25 cellular contexts compared by ENCODE assay signal in the genomic region with DNA sequence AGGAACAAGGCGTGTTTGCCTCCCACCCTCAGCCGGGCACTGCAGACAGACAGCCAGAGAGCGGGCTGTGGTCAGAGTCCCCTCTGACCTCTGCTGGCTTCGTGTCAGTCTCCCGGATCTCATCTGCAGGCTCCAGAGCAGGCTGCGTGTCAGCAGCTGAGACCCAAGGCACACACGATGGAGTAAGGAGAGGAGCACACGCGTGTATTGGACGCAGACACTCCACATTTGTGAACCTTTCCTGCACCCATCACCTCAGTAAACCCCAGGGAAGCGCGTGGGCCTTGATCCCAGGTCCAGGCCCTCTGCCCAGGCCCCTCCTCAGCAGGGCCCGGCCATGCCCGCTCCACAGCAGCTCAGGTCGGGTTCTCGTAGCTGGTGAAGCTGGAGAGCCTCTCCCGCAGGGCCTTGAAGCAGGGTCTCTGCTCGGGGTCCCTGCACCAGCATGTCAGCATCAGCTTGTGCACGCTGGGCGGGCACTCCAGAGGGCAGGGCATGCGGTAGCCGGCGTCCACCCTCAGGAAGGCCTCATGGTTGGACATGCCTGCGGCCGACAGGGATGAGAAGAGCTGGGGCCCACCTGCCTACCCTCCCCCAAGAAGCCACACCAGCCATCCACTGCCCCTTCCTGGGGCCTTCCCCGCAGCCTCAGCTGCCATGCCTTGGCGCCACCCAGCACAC. TPM values are rescaled to one million over a fixed set of nuclear protein-coding genes. Genes with fewer than 3 reads are reported as not detected.
DNase-seq lines count a peak whose midpoint lies in the region; ATAC-seq, FAIRE-seq and TF ChIP-seq lines count a peak whose summit lies in the region.
"Had no signal": no experiment of that assay in that cellular context is flagged by ENCODE, and none has a peak within 500 bp of the region (broad histone marks: within the 10 kb centered on the region; RNA-seq: fewer than 3 reads in every experiment).

No MANE protein-coding gene starts in this region.

- H3K4me2 ChIP-seq in K562 (ENCODE audit: insufficient read depth, low read length) (no peak overlapping the region), neural progenitor cell (no peak overlapping the region)

- TF ChIP-seq CTCF in K562 (IDR thresholded peaks at IDR 0.05 in 2 of 3, conservative IDR thresholded peaks at IDR 0.05 in 1 of 3; ENCODE audit: insufficient read depth in 2 of 3, low read depth in 1 of 3, low read length in 3 of 3) (no peak), neural progenitor cell (IDR thresholded peaks at IDR 0.05) (no peak)

- peaks cover 2% of the 10 kb centered on the region for H3K4me1 Mint-ChIP-seq in activated CD4-positive, alpha-beta T cell treated with anti-CD3 and anti-CD28 coated beads, Interleukin-2, amount 10 ng/mL, durations not matched to agents 7 days and 5 days
- H3K4me1 Mint-ChIP-seq in activated CD4-positive, alpha-beta T cell treated with anti-CD3 and anti-CD28 coated beads, Interleukin-2, amount 10 ng/mL, durations not matched to agents 24 days and 14 days: peaks cover 5% of the 10 kb centered on the region
- H3K4me1 Mint-ChIP-seq in neural progenitor cell: peaks cover 7% of the 10 kb centered on the region

- no peaks in the 10 kb centered on the region for H3K9me3 Mint-ChIP-seq in activated CD4-positive, alpha-beta T cell treated with anti-CD3 and anti-CD28 coated beads, Interleukin-2, amount 10 ng/mL, durations not matched to agents 7 days and 5 days
- H3K9me3 Mint-ChIP-seq in activated CD4-positive, alpha-beta T cell treated with anti-CD3 and anti-CD28 coated beads, Interleukin-2, amount 10 ng/mL, durations not matched to agents 24 days and 14 days: no peaks in the 10 kb centered on the region
- H3K9me3 Mint-ChIP-seq in neural progenitor cell: no peaks in the 10 kb centered on the region
- H3K9me3 Mint-ChIP-seq: activated B cell treated with CpG ODN at 0.5 μM for 24 hours; activated naive CD8-positive, alpha-beta T cell treated with anti-CD3 and anti-CD28 coated beads, Interleukin-2, amount 10 ng/mL, durations not matched to agents 7 days and 5 days; stimulated activated naive CD8-positive, alpha-beta T cell treated with anti-CD3 and anti-CD28 coated beads, Interleukin-15, Interleukin-2, amounts not matched to agents 100 ng/mL and 50 ng/mL, for 24 hours; T-helper 2 cell treated with Interferon-gamma antibody and Interleukin-4, amounts not matched to agents 5 μg/mL and 100 μg/mL, for 36 hours had no signal

- ATAC-seq in K562: peak; percentile 17; the same call in 2 of the 3 replicates
- ATAC-seq in GM21360 (IDR thresholded peaks at IDR 0.05; ENCODE audit: unreplicated experiment): no peak
- no peak for ATAC-seq in HG02970 (IDR thresholded peaks at IDR 0.05; ENCODE audit: low FRiP score, unreplicated experiment)
- ATAC-seq: left lobe of liver had no signal

- H3K4me1 ChIP-seq in K562 (replicated peaks in 1 of 2; ENCODE audit: control insufficient read depth in 2 of 2, insufficient read depth in 2 of 2, low read length in 2 of 2) (peaks cover 0 to 43% of the 10 kb centered on the region in 2 experiments; a peak in 3 of 5 replicates), neural progenitor cell (no peaks in the 10 kb centered on the region)
- H3K4me1 ChIP-seq: SJCRH30 had no signal

- FAIRE-seq in K562 (lab: Jason Lieb, UNC): peak; percentile 57

- H3K27me3 Mint-ChIP-seq in activated CD4-positive, alpha-beta T cell treated with anti-CD3 and anti-CD28 coated beads, Interleukin-2, amount 10 ng/mL, durations not matched to agents 7 days and 5 days: peaks cover 6% of the 10 kb centered on the region
- no peaks in the 10 kb centered on the region for H3K27me3 Mint-ChIP-seq in activated CD4-positive, alpha-beta T cell treated with anti-CD3 and anti-CD28 coated beads, Interleukin-2, amount 10 ng/mL, durations not matched to agents 24 days and 14 days
- peaks cover 11% of the 10 kb centered on the region for H3K27me3 Mint-ChIP-seq in neural progenitor cell (ENCODE audit: insufficient read depth, low read depth)
- H3K27me3 Mint-ChIP-seq: activated B cell treated with CpG ODN at 0.5 μM for 24 hours; activated naive CD8-positive, alpha-beta T cell treated with anti-CD3 and anti-CD28 coated beads, Interleukin-2, amount 10 ng/mL, durations not matched to agents 7 days and 5 days; stimulated activated naive CD8-positive, alpha-beta T cell treated with anti-CD3 and anti-CD28 coated beads, Interleukin-15, Interleukin-2, amounts not matched to agents 100 ng/mL and 50 ng/mL, for 24 hours had no signal

- H3K4me3 ChIP-seq in K562 (no peak overlapping the region), neural progenitor cell (no peak overlapping the region)
- H3K4me3 ChIP-seq: SJCRH30, transverse colon had no signal

- H3K79me2 ChIP-seq in K562 (ENCODE audit: control insufficient read depth, insufficient read depth, low read length): no peaks in the 10 kb centered on the region
- H3K79me2 ChIP-seq in neural progenitor cell (ENCODE audit: low read depth): no peaks in the 10 kb centered on the region

- POLR2A ChIA-PET in activated CD4-positive, alpha-beta T cell treated with anti-CD3 and anti-CD28 coated beads, Interleukin-2, amount 10 ng/mL, durations not matched to agents 7 days and 5 days (lab: Charles Lee): no interaction called here
- POLR2A ChIA-PET in K562 (lab: Yijun Ruan, JAX): interaction anchor here (0.5 to 2.9 kb wide), 7 partner anchors 8 to 453 kb away, joined by 3 to 19 read pairs (median 3); a partner anchor contains a TSS

- H2AFZ ChIP-seq in K562 (ENCODE audit: low read depth, low read length): no peak overlapping the region
- H2AFZ ChIP-seq in neural progenitor cell (replicated peaks): no peak overlapping the region

- no peak overlapping the region for H3K27ac Mint-ChIP-seq in activated CD4-positive, alpha-beta T cell treated with anti-CD3 and anti-CD28 coated beads, Interleukin-2, amount 10 ng/mL, durations not matched to agents 7 days and 5 days
- no peak overlapping the region for H3K27ac Mint-ChIP-seq in activated CD4-positive, alpha-beta T cell treated with anti-CD3 and anti-CD28 coated beads, Interleukin-2, amount 10 ng/mL, durations not matched to agents 24 days and 14 days
- H3K27ac Mint-ChIP-seq in neural progenitor cell: peak overlapping the region; percentile 46
- H3K27ac Mint-ChIP-seq: activated B cell treated with CpG ODN at 0.5 μM for 24 hours; activated naive CD8-positive, alpha-beta T cell treated with anti-CD3 and anti-CD28 coated beads, Interleukin-2, amount 10 ng/mL, durations not matched to agents 7 days and 5 days; stimulated activated naive CD8-positive, alpha-beta T cell treated with anti-CD3 and anti-CD28 coated beads, Interleukin-15, Interleukin-2, amounts not matched to agents 100 ng/mL and 50 ng/mL, for 24 hours; T-helper 2 cell treated with Interferon-gamma antibody and Interleukin-4, amounts not matched to agents 5 μg/mL and 100 μg/mL, for 36 hours had no signal

- H4K20me1 ChIP-seq in K562 (replicated peaks; ENCODE audit: control insufficient read depth, insufficient read depth, low read length) (peaks cover 9% of the 10 kb centered on the region; the same call in 1 of the 2 replicates), neural progenitor cell (ENCODE audit: low read depth) (peaks cover 3% of the 10 kb centered on the region)

- DNase-seq in activated CD4-positive, alpha-beta T cell treated with anti-CD3 and anti-CD28 coated beads, Interleukin-2, amount 10 ng/mL, durations not matched to agents 7 days and 5 days: peak; percentile 5
- no peak for DNase-seq in activated CD4-positive, alpha-beta T cell treated with anti-CD3 and anti-CD28 coated beads, Interleukin-2, amount 10 ng/mL, durations not matched to agents 24 days and 14 days
- peak in 1 of 4 experiments; percentile 36 for DNase-seq in K562 (ENCODE audit: extremely low read depth in 1 of 4, low spot score in 3 of 4)
- DNase-seq in neural progenitor cell (ENCODE audit: low spot score): no peak
- DNase-seq: 8988T; activated B cell treated with CpG ODN at 0.5 μM for 24 hours; activated naive CD8-positive, alpha-beta T cell treated with anti-CD3 and anti-CD28 coated beads, Interleukin-2, amount 10 ng/mL, durations not matched to agents 7 days and 5 days; brain microvascular endothelial cell; cortex of kidney; foreskin melanocyte; HCEC 1CT; KG1; NCI-H1930; NCI-H510A; occipital lobe; stimulated activated CD4-positive, alpha-beta T cell treated with anti-CD3 and anti-CD28 coated beads, Interleukin-2, amount 100 ng/mL, for 24 hours; transverse colon had no signal

- no peak for TF ChIP-seq RAD21 in K562 (CRISPR knock-in tag; conservative IDR thresholded peaks at IDR 0.05 in 1 of 2, IDR thresholded peaks at IDR 0.05 in 1 of 2)

- WGBS in K562 (ENCODE audit: insufficient coverage, low coverage, missing lambda C conversion rate): 43% methylated on average over 26 of the region's 27 CpGs

- intact Hi-C loops in activated CD4-positive, alpha-beta T cell treated with anti-CD3 and anti-CD28 coated beads, Interleukin-2, amount 10 ng/mL, durations not matched to agents 24 days and 14 days (cut with micrococcal nuclease): no loop called here
- intact Hi-C loops in K562 (cut with micrococcal nuclease): no loop called here

- H3K9me3 ChIP-seq in K562 (replicated peaks; ENCODE audit: control insufficient read depth, insufficient read depth, low read depth, low read length) (no peaks in the 10 kb centered on the region), neural progenitor cell (ENCODE audit: low read depth) (no peaks in the 10 kb centered on the region)
- H3K9me3 ChIP-seq: SJCRH30, transverse colon had no signal

- H3K9me1 ChIP-seq in K562 (ENCODE audit: control insufficient read depth, insufficient read depth, low read length): no peaks in the 10 kb centered on the region

- no peak for TF ChIP-seq POLR2A in K562 (conservative IDR thresholded peaks at IDR 0.05)

- in situ Hi-C loops in K562 (cut with MboI): no loop called here

- H3K4me3 Mint-ChIP-seq in activated CD4-positive, alpha-beta T cell treated with anti-CD3 and anti-CD28 coated beads, Interleukin-2, amount 10 ng/mL, durations not matched to agents 7 days and 5 days: no peak overlapping the region
- no peak overlapping the region for H3K4me3 Mint-ChIP-seq in activated CD4-positive, alpha-beta T cell treated with anti-CD3 and anti-CD28 coated beads, Interleukin-2, amount 10 ng/mL, durations not matched to agents 24 days and 14 days
- H3K4me3 Mint-ChIP-seq in neural progenitor cell: no peak overlapping the region
- H3K4me3 Mint-ChIP-seq: activated B cell treated with CpG ODN at 0.5 μM for 24 hours; activated naive CD8-positive, alpha-beta T cell treated with anti-CD3 and anti-CD28 coated beads, Interleukin-2, amount 10 ng/mL, durations not matched to agents 7 days and 5 days; stimulated activated naive CD8-positive, alpha-beta T cell treated with anti-CD3 and anti-CD28 coated beads, Interleukin-15, Interleukin-2, amounts not matched to agents 100 ng/mL and 50 ng/mL, for 24 hours; T-helper 2 cell treated with Interferon-gamma antibody and Interleukin-4, amounts not matched to agents 5 μg/mL and 100 μg/mL, for 36 hours had no signal

- H3K27ac ChIP-seq in K562 (ENCODE audit: extremely low read depth, low read depth, low read length): no peak overlapping the region
- H3K27ac ChIP-seq in neural progenitor cell: no peak overlapping the region
- H3K27ac ChIP-seq: brain microvascular endothelial cell, SJCRH30, transverse colon had no signal

- peaks cover 15% of the 10 kb centered on the region for H3F3A ChIP-seq in neural progenitor cell (ENCODE audit: low read depth)

- no TSS peak for BruUV-seq in K562 (replicated peaks; lab: Mats Ljungman, UMichigan)

- H3K36me3 ChIP-seq in K562 (ENCODE audit: control insufficient read depth, insufficient read depth, low read length) (no peaks in the 10 kb centered on the region), neural progenitor cell (no peaks in the 10 kb centered on the region)
- H3K36me3 ChIP-seq: brain microvascular endothelial cell, SJCRH30, transverse colon had no signal

- peaks cover 2% of the 10 kb centered on the region for H3K36me3 Mint-ChIP-seq in activated CD4-positive, alpha-beta T cell treated with anti-CD3 and anti-CD28 coated beads, Interleukin-2, amount 10 ng/mL, durations not matched to agents 7 days and 5 days (ENCODE audit: low read depth)
- H3K36me3 Mint-ChIP-seq in activated CD4-positive, alpha-beta T cell treated with anti-CD3 and anti-CD28 coated beads, Interleukin-2, amount 10 ng/mL, durations not matched to agents 24 days and 14 days (ENCODE audit: low read depth): peaks cover 2% of the 10 kb centered on the region
- no peaks in the 10 kb centered on the region for H3K36me3 Mint-ChIP-seq in neural progenitor cell
- H3K36me3 Mint-ChIP-seq: activated naive CD8-positive, alpha-beta T cell treated with anti-CD3 and anti-CD28 coated beads, Interleukin-2, amount 10 ng/mL, durations not matched to agents 7 days and 5 days had no signal

- H3K9ac ChIP-seq in K562 (ENCODE audit: insufficient read depth in 1 of 2, low read depth in 2 of 2, low read length in 2 of 2) (peak overlapping the region in 1 of 2 experiments; percentile 43; a peak in 1 of 4 replicates), neural progenitor cell (no peak overlapping the region)

- TF ChIP-seq EP300 in K562 (IDR thresholded peaks at IDR 0.05; ENCODE audit: low read length): no peak

- CTCF ChIA-PET in activated CD4-positive, alpha-beta T cell treated with anti-CD3 and anti-CD28 coated beads, Interleukin-2, amount 10 ng/mL, durations not matched to agents 7 days and 5 days (lab: Charles Lee): interaction anchor here (1.2 to 1.5 kb wide), 2 partner anchors 8 to 10 kb away, joined by 4 to 7 read pairs; a partner anchor contains a TSS
- CTCF ChIA-PET in K562 (lab: Yijun Ruan, JAX; ENCODE audit: low intra/inter-chr PET ratio): no interaction called here

- H3K27me3 ChIP-seq in K562 (ENCODE audit: control insufficient read depth in 2 of 2, insufficient read depth in 2 of 2, low read length in 2 of 2): peaks cover 0 to 36% of the 10 kb centered on the region in 2 experiments; a peak in 3 of 5 replicates
- no peaks in the 10 kb centered on the region for H3K27me3 ChIP-seq in neural progenitor cell
- H3K27me3 ChIP-seq: brain microvascular endothelial cell, SJCRH30 had no signal

RNA-seq across cellular contexts. Expression of a gene that starts 7.9 kb away (rescaled TPM):
- under 1 TPM; 0.71 to 0.74 TPM for total RNA-seq in activated CD4-positive, alpha-beta T cell treated with anti-CD3 and anti-CD28 coated beads, Interleukin-2, amount 10 ng/mL, durations not matched to agents 7 days and 5 days
- 0.19 and 0.35 TPM in 2 replicates for total RNA-seq in activated CD4-positive, alpha-beta T cell treated with anti-CD3 and anti-CD28 coated beads, Interleukin-2, amount 10 ng/mL, durations not matched to agents 24 days and 14 days
- not detected in 2 replicates for total RNA-seq in K562 (2011; cell fraction: chromatin; rRNA removed; ENCODE audit: low replicate concordance)
- total RNA-seq in K562 (2011; cell fraction: nucleolus; rRNA removed): not detected in 2 replicates
- total RNA-seq in K562 (2011; cell fraction: nucleoplasm; rRNA removed): not detected in 2 replicates
- not detected in 2 replicates for total RNA-seq in K562 (2014; rRNA removed)
- total RNA-seq in K562 (2014; rRNA removed; fragmentation: Illumina TruSeq; extraction: Trizol): not detected in 2 replicates
- not detected in 2 replicates for total RNA-seq in K562 (2015; rRNA removed; fragmentation: Illumina TruSeq; extraction: Trizol)
- total RNA-seq in K562 (2021): not detected in 2 replicates
- polyA plus RNA-seq in K562 (2011; rRNA removed): not detected in 2 replicates
- 0.03 TPM in 1 of 2 replicates, not detected in the other for polyA plus RNA-seq in K562 (2011; cell fraction: cytosol; rRNA removed)
- not detected in 2 replicates for polyA plus RNA-seq in K562 (2011; cell fraction: nucleus; rRNA removed)
- polyA plus RNA-seq in K562 (2012): 0.11 TPM in 1 of 2 replicates, not detected in the other
- not detected in 2 replicates for polyA plus RNA-seq in K562 (2014; fragmentation: Illumina TruSeq; extraction: Trizol)
- polyA plus RNA-seq in K562 (2014; fragmentation: Nextera tagmentation; extraction: Ambion mirVana): not detected
- polyA plus RNA-seq in K562 (2014; rRNA removed): 0.07 TPM in 1 of 2 replicates, not detected in the other
- polyA minus RNA-seq in K562 (2011; rRNA and poly(A)+ RNA removed): not detected in 2 replicates
- not detected in 2 replicates for polyA minus RNA-seq in K562 (2011; cell fraction: cytosol; rRNA and poly(A)+ RNA removed)
- not detected in 2 replicates for polyA minus RNA-seq in K562 (2011; cell fraction: nucleus; rRNA and poly(A)+ RNA removed)
- not detected in 2 replicates for total RNA-seq in neural progenitor cell (ENCODE audit: low replicate concordance)

RNA-seq across cellular contexts. Expression of a gene that starts 8.8 kb away (rescaled TPM):
- 100 to 1,000 TPM; 167 to 193 TPM for total RNA-seq in activated CD4-positive, alpha-beta T cell treated with anti-CD3 and anti-CD28 coated beads, Interleukin-2, amount 10 ng/mL, durations not matched to agents 7 days and 5 days
- total RNA-seq in activated CD4-positive, alpha-beta T cell treated with anti-CD3 and anti-CD28 coated beads, Interleukin-2, amount 10 ng/mL, durations not matched to agents 24 days and 14 days: 125 and 130 TPM in 2 replicates
- total RNA-seq in K562 (2011; cell fraction: chromatin; rRNA removed; ENCODE audit: low replicate concordance): 8.8 and 25.0 TPM in 2 replicates
- total RNA-seq in K562 (2011; cell fraction: nucleolus; rRNA removed): 34.9 and 37.0 TPM in 2 replicates
- 25.6 and 28.6 TPM in 2 replicates for total RNA-seq in K562 (2011; cell fraction: nucleoplasm; rRNA removed)
- 73.9 and 86.1 TPM in 2 replicates for total RNA-seq in K562 (2014; rRNA removed)
- 2.3 and 4.5 TPM in 2 replicates for total RNA-seq in K562 (2014; rRNA removed; fragmentation: Illumina TruSeq; extraction: Trizol)
- 10.5 and 16.6 TPM in 2 replicates for total RNA-seq in K562 (2015; rRNA removed; fragmentation: Illumina TruSeq; extraction: Trizol)
- 220 and 233 TPM in 2 replicates for total RNA-seq in K562 (2021)
- 4.5 and 9.8 TPM in 2 replicates for polyA plus RNA-seq in K562 (2011; rRNA removed)
- 17.2 and 51.6 TPM in 2 replicates for polyA plus RNA-seq in K562 (2011; cell fraction: cytosol; rRNA removed)
- 34.4 and 40.3 TPM in 2 replicates for polyA plus RNA-seq in K562 (2011; cell fraction: nucleus; rRNA removed)
- 125 and 320 TPM in 2 replicates for polyA plus RNA-seq in K562 (2012)
- polyA plus RNA-seq in K562 (2014; fragmentation: Illumina TruSeq; extraction: Trizol): 11.2 and 59.1 TPM in 2 replicates
- under 1 TPM; 0.77 to 0.85 TPM for polyA plus RNA-seq in K562 (2014; fragmentation: Nextera tagmentation; extraction: Ambion mirVana)
- polyA plus RNA-seq in K562 (2014; rRNA removed): 98.3 and 99.6 TPM in 2 replicates
- polyA minus RNA-seq in K562 (2011; rRNA and poly(A)+ RNA removed): 0.95 and 2.2 TPM in 2 replicates
- polyA minus RNA-seq in K562 (2011; cell fraction: cytosol; rRNA and poly(A)+ RNA removed): 82.0 and 193 TPM in 2 replicates
- polyA minus RNA-seq in K562 (2011; cell fraction: nucleus; rRNA and poly(A)+ RNA removed): 25.2 and 33.4 TPM in 2 replicates
- 4.1 and 82.2 TPM in 2 replicates for total RNA-seq in neural progenitor cell (ENCODE audit: low replicate concordance)

RNA-seq across cellular contexts. Expression of a gene that starts 18.2 kb away (rescaled TPM):
- not detected for total RNA-seq in activated CD4-positive, alpha-beta T cell treated with anti-CD3 and anti-CD28 coated beads, Interleukin-2, amount 10 ng/mL, durations not matched to agents 7 days and 5 days
- total RNA-seq in activated CD4-positive, alpha-beta T cell treated with anti-CD3 and anti-CD28 coated beads, Interleukin-2, amount 10 ng/mL, durations not matched to agents 24 days and 14 days: not detected in 2 replicates
- total RNA-seq in K562 (2011; cell fraction: chromatin; rRNA removed; ENCODE audit: low replicate concordance): not detected in 2 replicates
- 0.17 TPM in 1 of 2 replicates, not detected in the other for total RNA-seq in K562 (2011; cell fraction: nucleolus; rRNA removed)
- total RNA-seq in K562 (2011; cell fraction: nucleoplasm; rRNA removed): not detected in 2 replicates
- total RNA-seq in K562 (2014; rRNA removed): not detected in 2 replicates
- total RNA-seq in K562 (2014; rRNA removed; fragmentation: Illumina TruSeq; extraction: Trizol): not detected in 2 replicates
- not detected in 2 replicates for total RNA-seq in K562 (2015; rRNA removed; fragmentation: Illumina TruSeq; extraction: Trizol)
- not detected in 2 replicates for total RNA-seq in K562 (2021)
- polyA plus RNA-seq in K562 (2011; rRNA removed): 0.04 and 0.07 TPM in 2 replicates
- 0.03 and 0.07 TPM in 2 replicates for polyA plus RNA-seq in K562 (2011; cell fraction: cytosol; rRNA removed)
- 0.13 and 0.21 TPM in 2 replicates for polyA plus RNA-seq in K562 (2011; cell fraction: nucleus; rRNA removed)
- 0.05 TPM in 1 of 2 replicates, not detected in the other for polyA plus RNA-seq in K562 (2012)
- polyA plus RNA-seq in K562 (2014; fragmentation: Illumina TruSeq; extraction: Trizol): not detected in 2 replicates
- polyA plus RNA-seq in K562 (2014; fragmentation: Nextera tagmentation; extraction: Ambion mirVana): not detected
- not detected in 2 replicates for polyA plus RNA-seq in K562 (2014; rRNA removed)
- not detected in 2 replicates for polyA minus RNA-seq in K562 (2011; rRNA and poly(A)+ RNA removed)
- polyA minus RNA-seq in K562 (2011; cell fraction: cytosol; rRNA and poly(A)+ RNA removed): not detected in 2 replicates
- not detected in 2 replicates for polyA minus RNA-seq in K562 (2011; cell fraction: nucleus; rRNA and poly(A)+ RNA removed)
- not detected in 2 replicates for total RNA-seq in neural progenitor cell (ENCODE audit: low replicate concordance)
- total RNA-seq: activated naive CD8-positive, alpha-beta T cell treated with anti-CD3 and anti-CD28 coated beads, Interleukin-2, amount 10 ng/mL, durations not matched to agents 7 days and 5 days; G401; left lobe of liver; occipital lobe; SJCRH30 had no signal
- polyA plus RNA-seq: BJ had no signal

RNA-seq across cellular contexts. Expression of a gene that starts 24.6 kb away (rescaled TPM):
- under 1 TPM; 0.15 to 0.57 TPM for total RNA-seq in activated CD4-positive, alpha-beta T cell treated with anti-CD3 and anti-CD28 coated beads, Interleukin-2, amount 10 ng/mL, durations not matched to agents 7 days and 5 days
- total RNA-seq in activated CD4-positive, alpha-beta T cell treated with anti-CD3 and anti-CD28 coated beads, Interleukin-2, amount 10 ng/mL, durations not matched to agents 24 days and 14 days: 0.12 and 0.16 TPM in 2 replicates
- total RNA-seq in K562 (2011; cell fraction: chromatin; rRNA removed; ENCODE audit: low replicate concordance): 1.1 and 6.2 TPM in 2 replicates
- 5.0 and 5.5 TPM in 2 replicates for total RNA-seq in K562 (2011; cell fraction: nucleolus; rRNA removed)
- total RNA-seq in K562 (2011; cell fraction: nucleoplasm; rRNA removed): 1.8 and 2.2 TPM in 2 replicates
- 0.64 and 0.65 TPM in 2 replicates for total RNA-seq in K562 (2014; rRNA removed)
- total RNA-seq in K562 (2014; rRNA removed; fragmentation: Illumina TruSeq; extraction: Trizol): 0.06 TPM in 1 of 2 replicates, not detected in the other
- 0.14 and 0.23 TPM in 2 replicates for total RNA-seq in K562 (2015; rRNA removed; fragmentation: Illumina TruSeq; extraction: Trizol)
- 0.74 and 0.89 TPM in 2 replicates for total RNA-seq in K562 (2021)
- 1.2 TPM in 2 replicates for polyA plus RNA-seq in K562 (2011; rRNA removed)
- polyA plus RNA-seq in K562 (2011; cell fraction: cytosol; rRNA removed): 1.9 and 6.4 TPM in 2 replicates
- polyA plus RNA-seq in K562 (2011; cell fraction: nucleus; rRNA removed): 5.8 and 19.1 TPM in 2 replicates
- polyA plus RNA-seq in K562 (2012): 0.94 and 1.1 TPM in 2 replicates
- 0.15 and 0.39 TPM in 2 replicates for polyA plus RNA-seq in K562 (2014; fragmentation: Illumina TruSeq; extraction: Trizol)
- under 1 TPM in 1 of 2 experiments, not detected in 1; 0.08 TPM for polyA plus RNA-seq in K562 (2014; fragmentation: Nextera tagmentation; extraction: Ambion mirVana)
- 1.2 and 2.3 TPM in 2 replicates for polyA plus RNA-seq in K562 (2014; rRNA removed)
- 0.45 and 0.56 TPM in 2 replicates for polyA minus RNA-seq in K562 (2011; rRNA and poly(A)+ RNA removed)
- 0.46 and 1.3 TPM in 2 replicates for polyA minus RNA-seq in K562 (2011; cell fraction: cytosol; rRNA and poly(A)+ RNA removed)
- 1.6 and 3.9 TPM in 2 replicates for polyA minus RNA-seq in K562 (2011; cell fraction: nucleus; rRNA and poly(A)+ RNA removed)
- 0.39 and 9.0 TPM in 2 replicates for total RNA-seq in neural progenitor cell (ENCODE audit: low replicate concordance)
- total RNA-seq: left lobe of liver, transverse colon had no signal

RNA-seq across cellular contexts. Expression of a gene that starts 30.4 kb away (rescaled TPM):
- under 1 TPM; 0.12 to 0.17 TPM for total RNA-seq in activated CD4-positive, alpha-beta T cell treated with anti-CD3 and anti-CD28 coated beads, Interleukin-2, amount 10 ng/mL, durations not matched to agents 7 days and 5 days
- 0.28 and 0.66 TPM in 2 replicates for total RNA-seq in activated CD4-positive, alpha-beta T cell treated with anti-CD3 and anti-CD28 coated beads, Interleukin-2, amount 10 ng/mL, durations not matched to agents 24 days and 14 days
- 13.0 and 31.1 TPM in 2 replicates for total RNA-seq in K562 (2011; cell fraction: chromatin; rRNA removed; ENCODE audit: low replicate concordance)
- total RNA-seq in K562 (2011; cell fraction: nucleolus; rRNA removed): 23.3 and 23.8 TPM in 2 replicates
- total RNA-seq in K562 (2011; cell fraction: nucleoplasm; rRNA removed): 9.9 and 20.4 TPM in 2 replicates
- total RNA-seq in K562 (2014; rRNA removed) (20.9 and 24.8 TPM in 2 replicates), K562 (2014; rRNA removed; fragmentation: Illumina TruSeq; extraction: Trizol) (8.7 and 11.5 TPM in 2 replicates), K562 (2015; rRNA removed; fragmentation: Illumina TruSeq; extraction: Trizol) (7.7 and 8.7 TPM in 2 replicates), K562 (2021) (29.0 and 29.6 TPM in 2 replicates), neural progenitor cell (ENCODE audit: low replicate concordance) (0.54 and 1.5 TPM in 2 replicates)
- polyA plus RNA-seq in K562 (2011; rRNA removed) (9.6 and 11.8 TPM in 2 replicates), K562 (2014; fragmentation: Illumina TruSeq; extraction: Trizol) (27.2 and 29.6 TPM in 2 replicates), K562 (2014; fragmentation: Nextera tagmentation; extraction: Ambion mirVana) (under 1 TPM; 0.04 to 0.58 TPM), K562 (2014; rRNA removed) (10.9 and 11.4 TPM in 2 replicates)
- polyA plus RNA-seq in K562 (2011; cell fraction: cytosol; rRNA removed): 10.8 and 19.3 TPM in 2 replicates
- 13.8 and 24.9 TPM in 2 replicates for polyA plus RNA-seq in K562 (2011; cell fraction: nucleus; rRNA removed)
- polyA plus RNA-seq in K562 (2012): 29.1 and 61.1 TPM in 2 replicates
- polyA minus RNA-seq in K562 (2011; rRNA and poly(A)+ RNA removed): 10.3 and 11.5 TPM in 2 replicates
- polyA minus RNA-seq in K562 (2011; cell fraction: cytosol; rRNA and poly(A)+ RNA removed): 34.7 and 45.1 TPM in 2 replicates
- 8.2 and 10.0 TPM in 2 replicates for polyA minus RNA-seq in K562 (2011; cell fraction: nucleus; rRNA and poly(A)+ RNA removed)
